Comparison of ENCODE assay signal across 1 cellular context in the genomic region with DNA sequence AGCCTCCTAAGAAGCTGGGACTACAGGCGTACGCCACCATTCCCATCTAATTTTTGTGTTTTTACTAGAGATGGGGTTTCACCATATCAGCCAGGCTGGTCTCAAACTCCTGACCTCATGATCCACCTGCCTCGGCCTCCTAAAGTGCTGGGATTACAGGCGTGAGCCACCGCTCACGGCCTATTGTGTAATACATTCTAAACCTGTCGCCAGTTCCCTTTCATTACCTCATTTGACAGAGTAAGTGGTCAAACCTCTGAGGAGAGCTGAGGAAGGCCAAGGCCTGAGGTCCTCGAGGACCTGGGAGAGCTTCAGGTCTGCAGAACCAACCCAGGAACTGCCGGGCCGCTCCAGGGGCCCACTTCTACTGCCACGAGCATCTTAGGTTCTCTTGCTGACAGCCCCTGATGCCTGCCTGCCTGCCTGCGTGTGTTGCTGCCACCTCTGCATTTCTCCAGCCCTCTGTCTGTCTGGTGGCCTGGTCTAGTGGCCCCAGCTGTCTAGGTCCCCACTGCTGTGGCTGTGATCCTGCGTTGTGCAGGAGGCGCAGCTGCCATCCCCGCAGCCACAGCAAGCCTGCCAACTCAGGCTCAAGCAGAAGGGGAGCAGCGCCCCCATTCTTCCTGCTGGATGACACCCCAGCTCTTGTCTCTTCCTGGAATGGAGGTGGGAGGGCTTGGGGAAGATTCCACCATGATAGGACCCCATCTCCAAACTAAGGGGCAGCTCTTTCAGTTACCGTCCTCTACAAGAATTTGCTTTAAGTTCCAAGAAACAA.
TF ChIP-seq lines count a peak whose summit lies in the region.

No MANE protein-coding gene starts in this region.

TF ChIP-seq in GM23338, 12 proteins besides CTCF, POLR2A, EP300 and RAD21 (continued from another document):
- no peak for TF ChIP-seq ZNF462 (CRISPR knock-in tag; IDR thresholded peaks at IDR 0.05)
- TF ChIP-seq CREB1 (CRISPR knock-in tag; IDR thresholded peaks at IDR 0.05; ENCODE audit: low read depth) = no peak
- no peak for TF ChIP-seq POLR2AphosphoS5 (IDR thresholded peaks at IDR 0.05; ENCODE audit: low read depth)
- TF ChIP-seq ZNF331 (CRISPR knock-in tag; IDR thresholded peaks at IDR 0.05; ENCODE audit: low read depth) = no peak
- TF ChIP-seq, protein P1, sequence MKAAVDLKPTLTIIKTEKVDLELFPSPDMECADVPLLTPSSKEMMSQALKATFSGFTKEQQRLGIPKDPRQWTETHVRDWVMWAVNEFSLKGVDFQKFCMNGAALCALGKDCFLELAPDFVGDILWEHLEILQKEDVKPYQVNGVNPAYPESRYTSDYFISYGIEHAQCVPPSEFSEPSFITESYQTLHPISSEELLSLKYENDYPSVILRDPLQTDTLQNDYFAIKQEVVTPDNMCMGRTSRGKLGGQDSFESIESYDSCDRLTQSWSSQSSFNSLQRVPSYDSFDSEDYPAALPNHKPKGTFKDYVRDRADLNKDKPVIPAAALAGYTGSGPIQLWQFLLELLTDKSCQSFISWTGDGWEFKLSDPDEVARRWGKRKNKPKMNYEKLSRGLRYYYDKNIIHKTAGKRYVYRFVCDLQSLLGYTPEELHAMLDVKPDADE (IDR thresholded peaks at IDR 0.05) = no peak
- no peak for TF ChIP-seq JUNB (IDR thresholded peaks at IDR 0.05; ENCODE audit: unreplicated experiment)
- no peak for TF ChIP-seq ZNF114 (CRISPR knock-in tag; IDR thresholded peaks at IDR 0.05)
- no peak for TF ChIP-seq EZH2 (IDR thresholded peaks at IDR 0.05; ENCODE audit: low read depth, unreplicated experiment)
- no peak for TF ChIP-seq REST (IDR thresholded peaks at IDR 0.05; ENCODE audit: unreplicated experiment)
- no peak for TF ChIP-seq EZH2phosphoT487 (IDR thresholded peaks at IDR 0.05; ENCODE audit: unreplicated experiment)
